ENCODE assay signal across 10 cellular contexts in the genomic region with DNA sequence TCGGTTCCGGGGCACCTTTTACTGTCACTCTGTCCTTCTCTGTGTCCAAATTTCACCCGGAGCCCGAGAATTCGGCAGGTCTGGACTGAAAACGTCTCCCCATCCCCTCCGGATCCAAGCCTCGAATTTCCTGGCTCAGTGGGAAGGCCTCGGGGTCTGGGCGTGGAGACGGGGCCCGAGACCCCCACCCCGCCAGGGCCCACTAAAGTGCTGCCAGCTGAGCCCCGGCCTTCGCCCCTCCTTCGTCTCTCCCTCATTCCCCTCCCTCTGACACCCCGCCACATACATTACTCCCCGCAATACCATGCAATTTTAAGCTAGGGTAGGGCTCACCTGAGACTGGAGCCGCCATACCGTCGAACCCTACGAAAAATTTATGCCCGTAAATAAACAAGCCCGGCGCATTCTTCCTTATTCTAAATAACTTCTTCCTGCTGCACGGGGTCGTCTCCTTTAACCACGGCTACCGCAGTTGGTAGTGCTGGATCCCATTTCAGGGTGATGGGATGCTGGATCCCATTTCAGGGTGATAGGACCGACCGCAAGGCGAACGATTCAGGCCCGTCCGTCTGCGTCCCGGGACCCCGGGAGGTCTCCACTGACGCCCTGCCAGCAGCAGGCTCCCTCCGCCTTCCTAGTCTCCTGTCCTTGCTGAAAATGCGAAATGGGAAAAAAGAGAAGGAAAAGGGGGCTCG. TPM values are rescaled to one million over a fixed set of nuclear protein-coding genes. Genes with fewer than 3 reads are reported as not detected.
A peak's percentile ranks its signal among the peaks of the same experiment; 100 is the strongest.
DNase-seq lines count a peak whose midpoint lies in the region; FAIRE-seq and TF ChIP-seq lines count a peak whose summit lies in the region.
"Had no signal": no experiment of that assay in that cellular context is flagged by ENCODE, and none has a peak within 500 bp of the region (broad histone marks: within the 10 kb centered on the region; RNA-seq: fewer than 3 reads in every experiment).

No MANE protein-coding gene starts in this region.

- peak overlapping the region; percentile 16 for H4K12ac ChIP-seq in trophoblast cell (ENCODE audit: low read depth, low read length)

- no peak overlapping the region for H2BK120ac ChIP-seq in trophoblast cell (ENCODE audit: insufficient read depth, low read length, poor library complexity)

- no peak overlapping the region for H2BK5ac ChIP-seq in trophoblast cell (ENCODE audit: low read depth, low read length, poor library complexity)

- H3K36me3 ChIP-seq in SJSA1: no peaks in the 10 kb centered on the region
- H3K36me3 ChIP-seq in trophoblast cell (ENCODE audit: control insufficient read depth in 1 of 2, insufficient read depth in 2 of 2, low read length in 2 of 2): no peaks in the 10 kb centered on the region

- H3K9me3 ChIP-seq in SJSA1 (replicated peaks) (no peaks in the 10 kb centered on the region), trophoblast cell (ENCODE audit: insufficient read depth, low read depth, low read length) (no peaks in the 10 kb centered on the region)

- H3K27me3 ChIP-seq in SJSA1 (replicated peaks) (peaks cover 35% of the 10 kb centered on the region), trophoblast cell (ENCODE audit: insufficient read depth, low read length) (peaks cover 11% of the 10 kb centered on the region)

- DNase-seq in GM12864 (ENCODE audit: low read depth) (no peak), SJSA1 (ENCODE audit: low read depth in 1 of 2, low spot score in 2 of 2) (no peak), epithelial cell of prostate (ENCODE audit: low read depth, low spot score) (no peak), trophoblast cell (peak in 1 of 2 donors; percentile 18), NCI-H1436 treated with DMSO at 0.1 percent for 48 hours (lab: John Stamatoyannopoulos, UW) (no peak), D721Med (ENCODE audit: insufficient read length, low spot score) (no peak), NCI-H187 treated with DMSO at 0.1 percent for 48 hours (lab: John Stamatoyannopoulos, UW) (no peak)
- no peak for DNase-seq in central memory CD4-positive, alpha-beta T cell

- peak overlapping the region; percentile 86 for H3K4me2 ChIP-seq in trophoblast cell (ENCODE audit: low read length)

- H3K4me1 ChIP-seq in SJSA1 (replicated peaks) (peaks cover 20% of the 10 kb centered on the region), trophoblast cell (ENCODE audit: control insufficient read depth in 1 of 2, insufficient read depth in 2 of 2, low read length in 2 of 2) (peaks cover 9 to 11% of the 10 kb centered on the region in 2 experiments)

- FAIRE-seq in D721Med (lab: Jason Lieb, UNC): no peak

- H2AK5ac ChIP-seq in trophoblast cell (ENCODE audit: low read length): no peak overlapping the region

- TF ChIP-seq CTCF in GM12864 (IDR thresholded peaks at IDR 0.05; ENCODE audit: low read depth, low read length, missing control alignments): no peak
- no peak for TF ChIP-seq CTCF in D721Med (IDR thresholded peaks at IDR 0.05; ENCODE audit: insufficient read depth, missing control alignments)

- H3K79me2 ChIP-seq in trophoblast cell (ENCODE audit: control insufficient read depth, insufficient read depth, low read length, poor library complexity): no peaks in the 10 kb centered on the region

- peak overlapping the region; percentile 3 for H4K8ac ChIP-seq in trophoblast cell (ENCODE audit: low read depth, low read length)

- H3K27ac ChIP-seq in SJSA1 (no peak overlapping the region), epithelial cell of prostate (peak overlapping the region; percentile 32), trophoblast cell (ENCODE audit: low read depth, low read length) (no peak overlapping the region)
- H3K27ac ChIP-seq: VCaP had no signal

- H3K79me1 ChIP-seq in trophoblast cell (ENCODE audit: low read length): no peaks in the 10 kb centered on the region

- H2BK12ac ChIP-seq in trophoblast cell (ENCODE audit: low read length): no peak overlapping the region

- H3K9ac ChIP-seq in trophoblast cell (ENCODE audit: low read length): no peak overlapping the region

- H2AFZ ChIP-seq in trophoblast cell (ENCODE audit: insufficient read depth, low read length, poor library complexity): peak overlapping the region; percentile 75

- H3K4ac ChIP-seq in trophoblast cell (ENCODE audit: low read depth, low read length): no peak overlapping the region

- no peak overlapping the region for H3K14ac ChIP-seq in trophoblast cell (ENCODE audit: low read length)

- no peak overlapping the region for H3K23ac ChIP-seq in trophoblast cell (ENCODE audit: low read length)

- H3K4me3 ChIP-seq in GM12864 (ENCODE audit: low read depth, low read length) (peak overlapping the region; percentile 45), SJSA1 (peak overlapping the region; percentile 43), trophoblast cell (ENCODE audit: low read depth, low read length) (peak overlapping the region; percentile 67)

- peak overlapping the region; percentile 22 for H4K91ac ChIP-seq in trophoblast cell (ENCODE audit: low read depth, low read length)

- no CpG with 5 or more reads among the region's 42 CpGs for WGBS in trophoblast cell (ENCODE audit: extremely low coverage, insufficient coverage, insufficient read length)

- no peak overlapping the region for H3K18ac ChIP-seq in trophoblast cell (ENCODE audit: low read length)

RNA-seq across cellular contexts. Expression of a gene that starts 4.4 kb away (rescaled TPM):
- total RNA-seq in SJSA1 (2014; rRNA removed; shearing (Covaris generic)): not detected in 2 replicates
- polyA plus RNA-seq in trophoblast cell (2013): 0.06 TPM in 1 of 2 replicates, not detected in the other
- total RNA-seq: LHCN-M2 had no signal

RNA-seq across cellular contexts. Expression of a gene that starts 48.8 kb away (rescaled TPM):
- 2.6 and 3.8 TPM in 2 replicates for total RNA-seq in SJSA1 (2014; rRNA removed; shearing (Covaris generic))
- 8.3 and 8.5 TPM in 2 replicates for polyA plus RNA-seq in trophoblast cell (2013)

RNA-seq across cellular contexts. Expression of a gene that starts 51.4 kb away (rescaled TPM):
- 8.5 TPM in 2 replicates for total RNA-seq in SJSA1 (2014; rRNA removed; shearing (Covaris generic))
- 3.4 and 3.8 TPM in 2 replicates for polyA plus RNA-seq in trophoblast cell (2013)
